Comparison of ENCODE assay signal across 8 cellular contexts in genomic region chr4:176791591-176792347, GRCh38.
DNase-seq lines count a peak whose midpoint lies in the region; ATAC-seq, FAIRE-seq and TF ChIP-seq lines count a peak whose summit lies in the region.

No MANE protein-coding gene starts in this region.

- peak overlapping the region; percentile 80 for H3K4me3 ChIP-seq in coronary artery

- ATAC-seq in HG03442 (IDR thresholded peaks at IDR 0.05; ENCODE audit: unreplicated experiment) (peak; percentile 18), GM21717 (IDR thresholded peaks at IDR 0.05; ENCODE audit: unreplicated experiment) (no peak)

- TF ChIP-seq CTCF in coronary artery (IDR thresholded peaks at IDR 0.05) = no peak

- FAIRE-seq in urothelium cell line (lab: Jason Lieb, UNC) = no peak

- DNase-seq in NCI-H2227 (lab: John Stamatoyannopoulos, UW; ENCODE audit: unreplicated experiment) (peak; percentile 2), NCI-H2227 treated with DMSO at 0.1 percent for 48 hours (lab: John Stamatoyannopoulos, UW) (no peak), coronary artery (ENCODE audit: low spot score) (peak; percentile 74), medulla oblongata (ENCODE audit: extremely low spot score) (peak; percentile 11), urothelium cell line (ENCODE audit: low spot score) (peak; percentile 15)
- no peak for DNase-seq in stimulated activated naive CD4-positive, alpha-beta T cell (lab: John Stamatoyannopoulos, UW)

- H3K27ac ChIP-seq in coronary artery = peak overlapping the region; percentile 64 to 67

Comparison
In these comparisons a context has a peak if more than half of its experiments do, and no peak if none do; other contexts are left out.
1. DNase-seq: peak in NCI-H2227 (single experiment), coronary artery (single experiment), medulla oblongata (single experiment) and urothelium cell line (single experiment); none in NCI-H2227 treated with DMSO at 0.1 percent for 48 hours (single experiment) and stimulated activated naive CD4-positive, alpha-beta T cell (0 of 6).